ENCODE assay signal across 16 cellular contexts in the genomic region with DNA sequence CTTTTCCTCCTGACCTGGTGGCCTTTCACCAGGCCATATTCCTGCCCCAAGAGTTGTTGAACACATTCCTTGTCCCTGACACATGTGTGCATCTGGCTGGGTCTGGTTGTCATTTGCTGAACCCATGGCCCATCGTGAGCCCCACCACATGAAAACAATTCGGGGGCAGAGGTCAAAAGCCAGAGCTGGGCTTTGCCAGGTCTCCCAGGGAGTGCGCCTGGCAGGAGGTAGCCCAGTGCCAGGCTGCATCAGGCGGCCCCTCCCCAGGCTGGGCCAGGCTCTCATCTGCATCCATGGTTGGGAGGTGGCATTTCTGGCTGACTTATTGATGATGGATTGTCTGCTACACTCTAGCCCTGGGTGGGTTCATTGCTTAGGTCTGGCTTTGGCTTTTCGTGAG. TPM values are rescaled to one million over a fixed set of nuclear protein-coding genes. Genes with fewer than 3 reads are reported as not detected.
DNase-seq lines count a peak whose midpoint lies in the region; ATAC-seq and TF ChIP-seq lines count a peak whose summit lies in the region.
"Had no signal": no experiment of that assay in that cellular context is flagged by ENCODE, and none has a peak within 500 bp of the region (broad histone marks: within the 10 kb centered on the region; RNA-seq: fewer than 3 reads in every experiment).

No MANE protein-coding gene starts in this region.

- DNase-seq in natural killer cell treated with Interleukin-12 subunit alpha and Interleukin-12 subunit beta and Interleukin-15 and Interleukin-18, amount 100 ng/mL, for 72 hours (ENCODE audit: low spot score): peak; percentile 42
- DNase-seq in natural killer cell: no peak
- peak; percentile 77 for DNase-seq in islet precursor cell
- DNase-seq in osteoblast (ENCODE audit: insufficient read length, low spot score, missing footprints): peak; percentile 38
- no peak for DNase-seq in A673 (ENCODE audit: low spot score)
- DNase-seq in chondrocyte (ENCODE audit: low spot score): no peak
- no peak for DNase-seq in stimulated activated CD4-positive, alpha-beta T cell treated with anti-CD3 and anti-CD28 coated beads, Interleukin-2, amount 100 ng/mL, for 48 hours
- DNase-seq in SK-N-DZ (ENCODE audit: low spot score): no peak
- DNase-seq: 8988T, C1 segment of cervical spinal cord, EL, KBM-7, NCI-H1048, NCI-H2107, NCI-H345, PC-3 had no signal

- no peaks in the 10 kb centered on the region for H4K20me1 ChIP-seq in osteoblast (ENCODE audit: insufficient read depth, low read length)

- no peaks in the 10 kb centered on the region for H3K9me3 Mint-ChIP-seq in natural killer cell treated with Interleukin-12 subunit alpha and Interleukin-12 subunit beta and Interleukin-15 and Interleukin-18, amount 100 ng/mL, for 72 hours
- no peaks in the 10 kb centered on the region for H3K9me3 Mint-ChIP-seq in natural killer cell
- no peaks in the 10 kb centered on the region for H3K9me3 Mint-ChIP-seq in chondrocyte (ENCODE audit: low read depth)

- H3K36me3 Mint-ChIP-seq in natural killer cell treated with Interleukin-12 subunit alpha and Interleukin-12 subunit beta and Interleukin-15 and Interleukin-18, amount 100 ng/mL, for 72 hours: no peaks in the 10 kb centered on the region
- H3K36me3 Mint-ChIP-seq in natural killer cell: no peaks in the 10 kb centered on the region
- H3K36me3 Mint-ChIP-seq in chondrocyte (ENCODE audit: low read depth): no peaks in the 10 kb centered on the region

- H3K79me2 ChIP-seq in osteoblast (ENCODE audit: insufficient read depth, low read length): no peaks in the 10 kb centered on the region

- no peak overlapping the region for H2AFZ ChIP-seq in osteoblast (ENCODE audit: low read length)

- TF ChIP-seq CTCF in natural killer cell (IDR thresholded peaks at IDR 0.05) (no peak), osteoblast (IDR thresholded peaks at IDR 0.05; ENCODE audit: extremely low read depth, low read depth, low read length) (no peak), A673 (conservative IDR thresholded peaks at IDR 0.05; ENCODE audit: low read depth, low read length) (no peak), chondrocyte (IDR thresholded peaks at IDR 0.05) (no peak)

- no peak for ATAC-seq in natural killer cell treated with Interleukin-12 subunit alpha and Interleukin-12 subunit beta and Interleukin-15 and Interleukin-18, amount 100 ng/mL, for 72 hours
- ATAC-seq in natural killer cell: no peak
- ATAC-seq: PC-3 had no signal

- H3K4me1 ChIP-seq in osteoblast (ENCODE audit: insufficient read depth, low read length) (peaks cover 6% of the 10 kb centered on the region), A673 (ENCODE audit: insufficient read depth, low read length, poor library complexity, severe bottlenecking) (peaks cover 9% of the 10 kb centered on the region)

- H3K27ac Mint-ChIP-seq in natural killer cell treated with Interleukin-12 subunit alpha and Interleukin-12 subunit beta and Interleukin-15 and Interleukin-18, amount 100 ng/mL, for 72 hours: no peak overlapping the region
- H3K27ac Mint-ChIP-seq in natural killer cell (no peak overlapping the region), chondrocyte (ENCODE audit: unreplicated experiment) (no peak overlapping the region)

- H3K4me1 Mint-ChIP-seq in natural killer cell treated with Interleukin-12 subunit alpha and Interleukin-12 subunit beta and Interleukin-15 and Interleukin-18, amount 100 ng/mL, for 72 hours (ENCODE audit: low read depth in 2 of 2): peaks cover 0 to 5% of the 10 kb centered on the region in 2 donors
- peaks cover 6% of the 10 kb centered on the region in 2 donors for H3K4me1 Mint-ChIP-seq in natural killer cell
- peaks cover 36% of the 10 kb centered on the region for H3K4me1 Mint-ChIP-seq in chondrocyte (ENCODE audit: low read depth)

- H3K27me3 ChIP-seq in osteoblast (ENCODE audit: insufficient read depth, low read length): no peaks in the 10 kb centered on the region
- H3K27me3 ChIP-seq in A673 (replicated peaks; ENCODE audit: insufficient read depth, low read depth, low read length, poor library complexity): no peaks in the 10 kb centered on the region

- intact Hi-C loops in natural killer cell (cut with micrococcal nuclease): no loop called here
- intact Hi-C loops in A673 (cut with micrococcal nuclease; ENCODE audit: unreplicated experiment): no loop called here

- H3K27me3 Mint-ChIP-seq in natural killer cell treated with Interleukin-12 subunit alpha and Interleukin-12 subunit beta and Interleukin-15 and Interleukin-18, amount 100 ng/mL, for 72 hours: no peaks in the 10 kb centered on the region
- H3K27me3 Mint-ChIP-seq in natural killer cell (ENCODE audit: low read depth in 2 of 2): no peaks in the 10 kb centered on the region
- H3K27me3 Mint-ChIP-seq in chondrocyte (ENCODE audit: low read depth): no peaks in the 10 kb centered on the region

- BruUV-seq in A673 (replicated peaks; lab: Mats Ljungman, UMichigan): no TSS peak

- POLR2A ChIA-PET in A673 (lab: Charles Lee; ENCODE audit: low non-redundant PET): no interaction called here

- H3K4me3 ChIP-seq in osteoblast (ENCODE audit: insufficient read depth, low read length) (no peak overlapping the region), A673 (ENCODE audit: low read depth, low read length, poor library complexity, severe bottlenecking) (no peak overlapping the region)

- H3K27ac ChIP-seq in osteoblast (ENCODE audit: low read depth, low read length) (no peak overlapping the region), A673 (ENCODE audit: low read depth, low read length, poor library complexity, severe bottlenecking) (no peak overlapping the region)

- CTCF ChIA-PET in A673 (lab: Charles Lee): no interaction called here

- H3K4me2 ChIP-seq in osteoblast (ENCODE audit: insufficient read depth, low read length): no peak overlapping the region

- H3K9me3 ChIP-seq in osteoblast (ENCODE audit: low read depth, low read length) (peaks cover 4% of the 10 kb centered on the region), A673 (ENCODE audit: low read depth, low read length, poor library complexity, severe bottlenecking) (no peaks in the 10 kb centered on the region)

- no peak overlapping the region for H3K4me3 Mint-ChIP-seq in natural killer cell treated with Interleukin-12 subunit alpha and Interleukin-12 subunit beta and Interleukin-15 and Interleukin-18, amount 100 ng/mL, for 72 hours
- H3K4me3 Mint-ChIP-seq in natural killer cell (no peak overlapping the region), chondrocyte (ENCODE audit: unreplicated experiment) (no peak overlapping the region)

- H3K36me3 ChIP-seq in osteoblast (ENCODE audit: insufficient read depth, low read length) (no peaks in the 10 kb centered on the region), A673 (ENCODE audit: insufficient read depth, low read length, poor library complexity, severe bottlenecking) (no peaks in the 10 kb centered on the region)

RNA-seq across cellular contexts. Expression of a gene that starts 30.9 kb away (rescaled TPM):
- total RNA-seq in natural killer cell treated with Interleukin-12 subunit alpha and Interleukin-12 subunit beta and Interleukin-15 and Interleukin-18, amount 100 ng/mL, for 72 hours: not detected
- total RNA-seq in natural killer cell (not detected), osteoblast (not detected in 2 replicates), A673 (2021) (0.39 and 0.66 TPM in 2 replicates), chondrocyte (1.9 to 2.7 TPM (median 2.4 TPM) in 3 replicates)
- 45.1 and 52.1 TPM in 2 replicates for polyA plus RNA-seq in SK-N-DZ (2014; cell fraction: cytosol; rRNA removed)
- 26.7 and 31.5 TPM in 2 replicates for polyA plus RNA-seq in SK-N-DZ (2014; cell fraction: nucleus; rRNA removed)
- total RNA-seq: PC-3 had no signal

Comparison
In these comparisons a context has a peak if more than half of its experiments do, and no peak if none do; other contexts are left out.
1. DNase-seq: peak in natural killer cell treated with Interleukin-12 subunit alpha and Interleukin-12 subunit beta and Interleukin-15 and Interleukin-18, amount 100 ng/mL, for 72 hours (single experiment), islet precursor cell (single experiment) and osteoblast (single experiment); none in natural killer cell (single experiment), A673 (single experiment), chondrocyte (single experiment), stimulated activated CD4-positive, alpha-beta T cell treated with anti-CD3 and anti-CD28 coated beads, Interleukin-2, amount 100 ng/mL, for 48 hours (0 of 2) and SK-N-DZ (single experiment).